17 cellular contexts compared by ENCODE assay signal in genomic region chr21:45164124-45164511, GRCh38.
DNase-seq lines count a peak whose midpoint lies in the region; ATAC-seq and TF ChIP-seq lines count a peak whose summit lies in the region.
"Had no signal": no experiment of that assay in that cellular context is flagged by ENCODE, and none has a peak within 500 bp of the region (broad histone marks: within the 10 kb centered on the region; RNA-seq: fewer than 3 reads in every experiment).

No MANE protein-coding gene starts in this region.

- H3K4me1 ChIP-seq in osteoblast (ENCODE audit: insufficient read depth, low read length): peaks cover 23% of the 10 kb centered on the region
- H3K4me1 ChIP-seq in tibial artery: peaks cover 0 to 100% (median 67%) of the 10 kb centered on the region in 4 donors
- no peaks in the 10 kb centered on the region for H3K4me1 ChIP-seq in trophoblast cell (ENCODE audit: control insufficient read depth in 1 of 2, insufficient read depth in 2 of 2, low read length in 2 of 2)
- H3K4me1 ChIP-seq: Caco-2, HAP-1, parathyroid adenoma had no signal

- no peaks in the 10 kb centered on the region for H4K20me1 ChIP-seq in osteoblast (ENCODE audit: insufficient read depth, low read length)

- H3K4me3 ChIP-seq in osteoblast (ENCODE audit: insufficient read depth, low read length) (no peak overlapping the region), tibial artery (no peak overlapping the region), trophoblast cell (ENCODE audit: low read depth, low read length) (no peak overlapping the region)
- H3K4me3 ChIP-seq: HAP-1, MG63, PC-9 had no signal

- no peak overlapping the region for H4K91ac ChIP-seq in trophoblast cell (ENCODE audit: low read depth, low read length)

- H3K4ac ChIP-seq in trophoblast cell (ENCODE audit: low read depth, low read length): no peak overlapping the region

- no peaks in the 10 kb centered on the region for H3K27me3 ChIP-seq in osteoblast (ENCODE audit: insufficient read depth, low read length)
- H3K27me3 ChIP-seq in tibial artery: no peaks in the 10 kb centered on the region
- no peaks in the 10 kb centered on the region for H3K27me3 ChIP-seq in trophoblast cell (ENCODE audit: insufficient read depth, low read length)
- H3K27me3 ChIP-seq: MG63 had no signal

- H3K79me1 ChIP-seq in trophoblast cell (ENCODE audit: low read length): no peaks in the 10 kb centered on the region

- H3K27ac ChIP-seq in caudate nucleus (ENCODE audit: low read depth, low read length) (peak overlapping the region; percentile 26), osteoblast (ENCODE audit: low read depth, low read length) (peak overlapping the region; percentile 54), tibial artery (peak overlapping the region; percentile 60 to 67), trophoblast cell (ENCODE audit: low read depth, low read length) (no peak overlapping the region)
- H3K27ac ChIP-seq: parathyroid adenoma, PC-9 had no signal

- H3K18ac ChIP-seq in trophoblast cell (ENCODE audit: low read length): no peak overlapping the region

- no peak overlapping the region for H2AK5ac ChIP-seq in trophoblast cell (ENCODE audit: low read length)

- H3K9me3 ChIP-seq in osteoblast (ENCODE audit: low read depth, low read length): no peaks in the 10 kb centered on the region
- H3K9me3 ChIP-seq in tibial artery: no peaks in the 10 kb centered on the region
- H3K9me3 ChIP-seq in trophoblast cell (ENCODE audit: insufficient read depth, low read depth, low read length): no peaks in the 10 kb centered on the region
- H3K9me3 ChIP-seq: Caco-2, HAP-1, MG63 had no signal

- ATAC-seq in Right ventricle myocardium superior (ENCODE audit: poor library complexity) (peak; percentile 65), GM19351 (IDR thresholded peaks at IDR 0.05; ENCODE audit: unreplicated experiment) (no peak), GM19023 (IDR thresholded peaks at IDR 0.05; ENCODE audit: unreplicated experiment) (no peak)

- TF ChIP-seq CTCF in osteoblast (IDR thresholded peaks at IDR 0.05; ENCODE audit: extremely low read depth, low read depth, low read length): no peak
- no peak for TF ChIP-seq CTCF in tibial artery (IDR thresholded peaks at IDR 0.05)

- no peak overlapping the region for H2BK12ac ChIP-seq in trophoblast cell (ENCODE audit: low read length)

- H3K79me2 ChIP-seq in osteoblast (ENCODE audit: insufficient read depth, low read length) (no peaks in the 10 kb centered on the region), trophoblast cell (ENCODE audit: control insufficient read depth, insufficient read depth, low read length, poor library complexity) (no peaks in the 10 kb centered on the region)
- H3K79me2 ChIP-seq: parathyroid adenoma had no signal

- no peak overlapping the region for H3K14ac ChIP-seq in trophoblast cell (ENCODE audit: low read length)

- H4K8ac ChIP-seq in trophoblast cell (ENCODE audit: low read depth, low read length): no peak overlapping the region

- DNase-seq in caudate nucleus (lab: John Stamatoyannopoulos, UW): peak in 14 of 61 donors; percentile 10 to 70 (median 40)
- no peak for DNase-seq in Right ventricle myocardium superior
- peak; percentile 86 for DNase-seq in osteoblast (ENCODE audit: insufficient read length, low spot score, missing footprints)
- DNase-seq in tibial artery: no peak
- DNase-seq in trophoblast cell: no peak
- no peak for DNase-seq in SW480 (ENCODE audit: low spot score)
- DNase-seq: Caco-2, cortex of kidney, MG63, NCI-H1436 treated with DMSO at 0.1 percent for 48 hours, NCI-H774, PC-9, T-helper 9 cell had no signal

- no peak overlapping the region for H2BK5ac ChIP-seq in trophoblast cell (ENCODE audit: low read depth, low read length, poor library complexity)

- H3K4me2 ChIP-seq in osteoblast (ENCODE audit: insufficient read depth, low read length) (peak overlapping the region; percentile 25), trophoblast cell (ENCODE audit: low read length) (no peak overlapping the region)
- H3K4me2 ChIP-seq: PC-9 had no signal

- intact Hi-C loops in Right ventricle myocardium superior (cut with DNase I) (no loop called here), tibial artery (cut with DNase I; ENCODE audit: low total_unique reads) (loop anchor here (10.0 kb wide), 2 partner anchors 71 to 111 kb away; no protein-coding TSS in a partner anchor)

- H3K9ac ChIP-seq in trophoblast cell (ENCODE audit: low read length): no peak overlapping the region
- H3K9ac ChIP-seq: parathyroid adenoma had no signal

- H2AFZ ChIP-seq in osteoblast (ENCODE audit: low read length) (peak overlapping the region; percentile 85), trophoblast cell (ENCODE audit: insufficient read depth, low read length, poor library complexity) (no peak overlapping the region)
- H2AFZ ChIP-seq: parathyroid adenoma, PC-9 had no signal

- WGBS in trophoblast cell (ENCODE audit: extremely low coverage, insufficient coverage, insufficient read length): no CpG with 5 or more reads among the region's 12 CpGs

- no peak overlapping the region for H4K12ac ChIP-seq in trophoblast cell (ENCODE audit: low read depth, low read length)

- no peak overlapping the region for H2BK120ac ChIP-seq in trophoblast cell (ENCODE audit: insufficient read depth, low read length, poor library complexity)

- no peak overlapping the region for H3K23ac ChIP-seq in trophoblast cell (ENCODE audit: low read length)

- H3K36me3 ChIP-seq in osteoblast (ENCODE audit: insufficient read depth, low read length) (no peaks in the 10 kb centered on the region), tibial artery (peaks cover 11 to 19% (median 18%) of the 10 kb centered on the region in 3 donors), trophoblast cell (ENCODE audit: control insufficient read depth in 1 of 2, insufficient read depth in 2 of 2, low read length in 2 of 2) (peaks cover 5 to 9% of the 10 kb centered on the region in 2 experiments)
- H3K36me3 ChIP-seq: HAP-1, MG63 had no signal
